Comparison of ENCODE assay signal across 16 cellular contexts in the genomic region with DNA sequence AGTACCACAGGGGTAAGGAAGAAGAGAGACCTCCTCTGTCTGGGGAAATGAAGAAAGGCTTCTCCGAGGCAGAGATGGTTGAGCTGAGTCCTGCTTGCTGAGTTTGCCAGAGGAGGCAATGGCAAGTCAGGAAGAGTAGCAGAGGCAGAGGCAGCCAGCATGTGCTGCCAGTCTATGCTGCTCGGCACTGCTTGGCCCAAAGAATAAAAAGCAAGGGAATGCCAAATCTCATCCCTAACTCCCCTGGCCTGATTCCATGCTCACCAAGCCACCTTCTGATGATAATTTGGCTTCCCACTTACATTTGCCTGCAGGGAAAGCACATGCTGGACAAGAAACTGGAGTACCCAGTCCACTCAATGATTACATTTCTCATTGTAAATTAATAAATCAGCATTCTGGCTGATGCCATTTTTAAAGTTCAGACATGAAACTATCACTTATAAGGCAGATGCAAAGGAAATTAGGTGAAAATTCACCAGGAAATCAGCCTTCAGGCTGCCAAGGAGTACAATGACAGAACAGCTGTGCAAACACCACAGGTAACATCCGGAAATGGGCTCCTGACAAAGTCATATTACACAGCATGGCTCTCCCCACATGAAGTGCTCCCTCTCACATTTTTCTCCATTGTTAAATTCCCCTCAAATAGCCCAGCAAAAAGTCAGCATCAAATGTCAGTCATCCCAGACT.
DNase-seq lines count a peak whose midpoint lies in the region; ATAC-seq and TF ChIP-seq lines count a peak whose summit lies in the region.
"Had no signal": no experiment of that assay in that cellular context is flagged by ENCODE, and none has a peak within 500 bp of the region (broad histone marks: within the 10 kb centered on the region; RNA-seq: fewer than 3 reads in every experiment).

No MANE protein-coding gene starts in this region.

- no peaks in the 10 kb centered on the region for H3K4me1 Mint-ChIP-seq in activated CD8-positive, alpha-beta T cell treated with anti-CD3 and anti-CD28 coated beads, Interleukin-2, amount 10 ng/mL, durations not matched to agents 7 days and 5 days (ENCODE audit: low read depth)
- H3K4me1 Mint-ChIP-seq: activated T-helper 17 cell treated with anti-CD3 and anti-CD28 coated beads, Interleukin-2, amount 50 U/mL, for 72 hours had no signal

- no peaks in the 10 kb centered on the region for H3K27me3 Mint-ChIP-seq in activated CD8-positive, alpha-beta T cell treated with anti-CD3 and anti-CD28 coated beads, Interleukin-2, amount 10 ng/mL, durations not matched to agents 7 days and 5 days (ENCODE audit: low read depth)
- H3K27me3 Mint-ChIP-seq: activated T-helper 17 cell treated with anti-CD3 and anti-CD28 coated beads, Interleukin-2, amount 50 U/mL, for 72 hours had no signal

- DNase-seq in COR-L47 (lab: John Stamatoyannopoulos, UW): peak; percentile 96
- DNase-seq in NCI-H1436 (lab: John Stamatoyannopoulos, UW): peak; percentile 75
- peak; percentile 87 for DNase-seq in NCI-H2196 treated with DMSO at 0.1 percent for 48 hours (lab: John Stamatoyannopoulos, UW; ENCODE audit: unreplicated experiment)
- DNase-seq in SK-N-DZ (ENCODE audit: low spot score): no peak
- no peak for DNase-seq in activated CD8-positive, alpha-beta T cell treated with anti-CD3 and anti-CD28 coated beads, Interleukin-2, amount 10 ng/mL, durations not matched to agents 7 days and 5 days
- DNase-seq in NOMO-1 (lab: John Stamatoyannopoulos, UW; ENCODE audit: unreplicated experiment in 2 of 2): no peak
- DNase-seq: NCI-H524 treated with DMSO at 0.1 percent for 48 hours, stomach, WERI-Rb-1 had no signal

- POLR2A ChIA-PET in activated CD8-positive, alpha-beta T cell treated with anti-CD3 and anti-CD28 coated beads, Interleukin-2, amount 10 ng/mL, durations not matched to agents 7 days and 5 days (lab: Charles Lee): no interaction called here

- H3K9me3 Mint-ChIP-seq in activated CD8-positive, alpha-beta T cell treated with anti-CD3 and anti-CD28 coated beads, Interleukin-2, amount 10 ng/mL, durations not matched to agents 7 days and 5 days (ENCODE audit: insufficient read depth): no peaks in the 10 kb centered on the region

- H3K4me3 Mint-ChIP-seq in activated CD8-positive, alpha-beta T cell treated with anti-CD3 and anti-CD28 coated beads, Interleukin-2, amount 10 ng/mL, durations not matched to agents 7 days and 5 days: no peak overlapping the region
- H3K4me3 Mint-ChIP-seq: activated T-helper 17 cell treated with anti-CD3 and anti-CD28 coated beads, Interleukin-2, amount 50 U/mL, for 72 hours had no signal

- CTCF ChIA-PET in activated CD8-positive, alpha-beta T cell treated with anti-CD3 and anti-CD28 coated beads, Interleukin-2, amount 10 ng/mL, durations not matched to agents 7 days and 5 days (lab: Charles Lee): no interaction called here

- TF ChIP-seq CTCF in VCaP (conservative IDR thresholded peaks at IDR 0.05): no peak

- no peak for ATAC-seq in GM19023 (IDR thresholded peaks at IDR 0.05; ENCODE audit: unreplicated experiment)
- no peak for ATAC-seq in activated CD8-positive, alpha-beta T cell treated with anti-CD3 and anti-CD28 coated beads, Interleukin-2, amount 10 ng/mL, durations not matched to agents 7 days and 5 days
- ATAC-seq: A549; activated T-helper 17 cell treated with anti-CD3 and anti-CD28 coated beads, Interleukin-2, amount 50 U/mL, for 72 hours; Panc1 had no signal

- H3K36me3 Mint-ChIP-seq in activated CD8-positive, alpha-beta T cell treated with anti-CD3 and anti-CD28 coated beads, Interleukin-2, amount 10 ng/mL, durations not matched to agents 7 days and 5 days (ENCODE audit: low read depth): no peaks in the 10 kb centered on the region

- no peak overlapping the region for H3K27ac Mint-ChIP-seq in activated CD8-positive, alpha-beta T cell treated with anti-CD3 and anti-CD28 coated beads, Interleukin-2, amount 10 ng/mL, durations not matched to agents 7 days and 5 days
- H3K27ac Mint-ChIP-seq: activated T-helper 17 cell treated with anti-CD3 and anti-CD28 coated beads, Interleukin-2, amount 50 U/mL, for 72 hours had no signal

- H3K27ac ChIP-seq in VCaP: peak overlapping the region; percentile 88
- H3K27ac ChIP-seq: A549, cardiac muscle cell, hepatocyte, stomach, WERI-Rb-1 had no signal

Comparison
In these comparisons a context has a peak if more than half of its experiments do, and no peak if none do; other contexts are left out.
1. DNase-seq: peak in COR-L47 (single experiment), NCI-H1436 (single experiment) and NCI-H2196 treated with DMSO at 0.1 percent for 48 hours (single experiment); none in SK-N-DZ (single experiment), activated CD8-positive, alpha-beta T cell treated with anti-CD3 and anti-CD28 coated beads, Interleukin-2, amount 10 ng/mL, durations not matched to agents 7 days and 5 days (single experiment) and NOMO-1 (0 of 2).